ENCODE assay signal across 29 cellular contexts in the genomic region with DNA sequence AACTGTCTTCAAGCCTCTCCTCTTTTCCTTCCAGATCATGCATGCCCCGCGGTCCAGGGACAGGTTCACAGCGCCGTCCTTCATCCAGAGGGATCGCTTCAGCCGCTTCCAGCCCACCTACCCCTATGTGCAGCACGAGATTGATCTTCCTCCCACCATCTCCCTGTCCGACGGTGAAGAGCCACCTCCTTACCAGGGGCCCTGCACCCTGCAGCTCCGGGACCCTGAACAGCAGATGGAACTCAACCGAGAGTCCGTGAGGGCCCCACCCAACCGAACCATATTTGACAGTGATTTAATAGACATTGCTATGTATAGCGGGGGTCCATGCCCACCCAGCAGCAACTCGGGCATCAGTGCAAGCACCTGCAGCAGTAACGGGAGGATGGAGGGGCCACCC.
"Had no signal": no experiment of that assay in that cellular context is flagged by ENCODE, and none has a peak within 500 bp of the region (broad histone marks: within the 10 kb centered on the region; RNA-seq: fewer than 3 reads in every experiment).

No MANE protein-coding gene starts in this region.

- H3K9me3 ChIP-seq: pancreas, prostate gland, right atrium auricular region, right lobe of liver, spleen, thoracic aorta, thyroid gland, transverse colon, upper lobe of right lung, vagina had no signal

- DNase-seq: naive B cell; naive thymus-derived CD8-positive, alpha-beta T cell; nephron progenitor cell; occipital lobe; pancreas; retina; right lobe of liver; spleen; stimulated activated CD4-positive, alpha-beta T cell treated with anti-CD3 and anti-CD28 coated beads, Interleukin-12 subunit alpha, Interleukin-12 subunit beta, amount 100 ng/mL, for 4 hours; stimulated activated CD4-positive, alpha-beta T cell treated with anti-CD3 and anti-CD28 coated beads, Interleukin-1b, Interleukin-23, amount 100 ng/mL, for 48 hours; stimulated activated CD4-positive, alpha-beta T cell treated with anti-CD3 and anti-CD28 coated beads, Interleukin-4, amount 100 ng/mL, for 1 hour; stimulated activated CD4-positive, alpha-beta T cell treated with anti-CD3 and anti-CD28 coated beads, Interleukin-4, amount 100 ng/mL, for 4 hours; stimulated activated CD8-positive, alpha-beta memory T cell treated with anti-CD3 and anti-CD28 coated beads, Interleukin-4, amount 100 ng/mL, for 48 hours; stimulated activated naive CD4-positive, alpha-beta T cell; stimulated activated naive CD8-positive, alpha-beta T cell treated with anti-CD3 and anti-CD28 coated beads, Interleukin-15, amount 100 ng/mL, for 72 hours; stimulated activated naive CD8-positive, alpha-beta T cell treated with anti-CD3 and anti-CD28 coated beads, Interleukin-15, Interleukin-2, amounts not matched to agents 100 U/mL and 50 U/mL, for 24 hours; thyroid gland; transverse colon; upper lobe of right lung had no signal

- H3K9me3 Mint-ChIP-seq: natural killer cell treated with Interleukin-12 subunit alpha and Interleukin-12 subunit beta and Interleukin-15 and Interleukin-18, amount 100 ng/mL, for 72 hours; stimulated activated naive CD8-positive, alpha-beta T cell treated with anti-CD3 and anti-CD28 coated beads, Interleukin-15, amount 100 ng/mL, for 72 hours; type B pancreatic cell had no signal

- H3K4me1 ChIP-seq: pancreas, prostate gland, right lobe of liver, transverse colon had no signal

- H3K27ac Mint-ChIP-seq: natural killer cell treated with Interleukin-12 subunit alpha and Interleukin-12 subunit beta and Interleukin-15 and Interleukin-18, amount 100 ng/mL, for 72 hours; nephron progenitor cell; stimulated activated memory B cell treated with anti-CD40 and anti-IgM and Interleukin-4, amounts not matched to agents 10 μg/mL and 1 μg/mL and 100 μg/mL, for 72 hours; stimulated activated naive CD8-positive, alpha-beta T cell treated with anti-CD3 and anti-CD28 coated beads, Interleukin-15, amount 100 ng/mL, for 72 hours; type B pancreatic cell had no signal

- H3K27me3 ChIP-seq: pancreas, right atrium auricular region, right lobe of liver, thyroid gland, transverse colon, upper lobe of right lung, vagina had no signal

- H3K4me3 ChIP-seq: pancreas, prostate gland, right atrium auricular region, right lobe of liver, skin epidermis, smooth muscle cell, spleen, thoracic aorta, thyroid gland, transverse colon, upper lobe of right lung, vagina had no signal

- H3K27me3 Mint-ChIP-seq: naive B cell; naive thymus-derived CD8-positive, alpha-beta T cell; stimulated activated memory B cell treated with anti-CD40 and anti-IgM and Interleukin-4, amounts not matched to agents 10 μg/mL and 1 μg/mL and 100 μg/mL, for 72 hours; stimulated activated naive CD8-positive, alpha-beta T cell treated with anti-CD3 and anti-CD28 coated beads, Interleukin-15, amount 100 ng/mL, for 72 hours had no signal

- H3K4me1 Mint-ChIP-seq: neural crest cell; stimulated activated naive CD8-positive, alpha-beta T cell treated with anti-CD3 and anti-CD28 coated beads, Interleukin-15, amount 100 ng/mL, for 72 hours had no signal

- H3K4me2 ChIP-seq: smooth muscle cell had no signal

- H3K36me3 Mint-ChIP-seq: natural killer cell treated with Interleukin-12 subunit alpha and Interleukin-12 subunit beta and Interleukin-15 and Interleukin-18, amount 100 ng/mL, for 72 hours had no signal

- H3K4me3 Mint-ChIP-seq: naive thymus-derived CD8-positive, alpha-beta T cell; natural killer cell treated with Interleukin-12 subunit alpha and Interleukin-12 subunit beta and Interleukin-15 and Interleukin-18, amount 100 ng/mL, for 72 hours; nephron progenitor cell; neural crest cell; stimulated activated memory B cell treated with anti-CD40 and anti-IgM and Interleukin-4, amounts not matched to agents 10 μg/mL and 1 μg/mL and 100 μg/mL, for 72 hours; stimulated activated naive CD8-positive, alpha-beta T cell treated with anti-CD3 and anti-CD28 coated beads, Interleukin-15, amount 100 ng/mL, for 72 hours; type B pancreatic cell had no signal

- H3K36me3 ChIP-seq: pancreas, prostate gland, upper lobe of right lung had no signal

- H3K27ac ChIP-seq: pancreas, prostate gland, right atrium auricular region, right lobe of liver, skin epidermis, spleen, thoracic aorta, thyroid gland, transverse colon, upper lobe of right lung, vagina had no signal
